In the genomic region with DNA sequence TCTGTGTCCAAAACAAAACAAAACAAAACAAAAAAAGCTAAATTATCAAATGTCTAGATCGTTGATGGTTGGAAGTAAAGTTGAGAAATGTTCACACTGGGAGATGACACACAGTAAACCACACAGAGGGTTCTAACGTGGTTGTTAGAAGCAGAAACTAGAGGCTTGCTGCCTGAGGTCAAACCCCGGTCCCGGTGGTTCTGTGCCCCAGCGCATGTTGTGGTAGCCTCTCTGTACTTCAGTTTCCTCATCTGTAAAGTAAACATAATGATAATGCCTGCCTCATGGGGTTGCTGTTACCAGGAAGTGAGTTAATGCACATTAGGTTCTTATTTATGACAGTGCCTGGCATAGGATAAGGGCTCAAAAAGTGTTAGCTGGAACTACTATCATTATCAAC, we compare ENCODE assay signal across 17 cellular contexts.
"Had no signal": no experiment of that assay in that cellular context is flagged by ENCODE, and none has a peak within 500 bp of the region (broad histone marks: within the 10 kb centered on the region; RNA-seq: fewer than 3 reads in every experiment).

No MANE protein-coding gene starts in this region.

- H3K27ac Mint-ChIP-seq: activated B cell treated with CpG ODN at 0.5 μM for 24 hours; activated T-helper 17 cell treated with anti-CD3 and anti-CD28 coated beads, Interleukin-2, amount 50 U/mL, for 72 hours; memory B cell had no signal

- H3K4me1 Mint-ChIP-seq: activated B cell treated with CpG ODN at 0.5 μM for 24 hours had no signal

- H3K4me3 Mint-ChIP-seq: activated B cell treated with CpG ODN at 0.5 μM for 24 hours; activated T-helper 17 cell treated with anti-CD3 and anti-CD28 coated beads, Interleukin-2, amount 50 U/mL, for 72 hours; memory B cell; naive thymus-derived CD8-positive, alpha-beta T cell had no signal

- H3K27me3 Mint-ChIP-seq: activated B cell treated with CpG ODN at 0.5 μM for 24 hours; activated T-helper 17 cell treated with anti-CD3 and anti-CD28 coated beads, Interleukin-2, amount 50 U/mL, for 72 hours; memory B cell; naive thymus-derived CD8-positive, alpha-beta T cell had no signal

- ATAC-seq: activated T-helper 17 cell treated with anti-CD3 and anti-CD28 coated beads, Interleukin-2, amount 50 U/mL, for 72 hours; gastroesophageal sphincter; left ventricle myocardium superior; naive thymus-derived CD8-positive, alpha-beta T cell had no signal

- DNase-seq: activated B cell treated with CpG ODN at 0.5 μM for 24 hours; activated CD4-positive, alpha-beta T cell treated with anti-CD3 and anti-CD28 coated beads for 48 hours; activated naive CD4-positive, alpha-beta T cell treated with Interleukin-2 at 50 U/mL for 16 hours; aorta; dorsolateral prefrontal cortex; erythroblast; left ventricle myocardium superior; naive thymus-derived CD8-positive, alpha-beta T cell; occipital lobe; stimulated activated CD4-positive, alpha-beta T cell treated with anti-CD3 and anti-CD28 coated beads, Interleukin-15, amount 100 ng/mL, for 24 hours; stimulated activated CD4-positive, alpha-beta T cell treated with anti-CD3 and anti-CD28 coated beads, Interleukin-4, amount 100 ng/mL, for 1 hour; stimulated activated naive CD4-positive, alpha-beta T cell treated with Interleukin-2 at 50 U/mL for 16 hours; substantia nigra; uterus had no signal
